20 cellular contexts compared by ENCODE assay signal in genomic region chr17:76048025-76048605, GRCh38. TPM values are rescaled to one million over a fixed set of nuclear protein-coding genes. Genes with fewer than 3 reads are reported as not detected.
DNase-seq lines count a peak whose midpoint lies in the region; ATAC-seq, FAIRE-seq and TF ChIP-seq lines count a peak whose summit lies in the region.
"Had no signal": no experiment of that assay in that cellular context is flagged by ENCODE, and none has a peak within 500 bp of the region (broad histone marks: within the 10 kb centered on the region; RNA-seq: fewer than 3 reads in every experiment).

No MANE protein-coding gene starts in this region.

- SMC1A ChIA-PET in GM12878 (lab: Charles Lee; ENCODE audit: uncharacterized antibody, unreplicated experiment) = no interaction called here

- 44% methylated on average over 9 of the region's 9 CpGs for WGBS in GM12878 (ENCODE audit: insufficient coverage, insufficient replicate concordance, low lambda C conversion rate, missing lambda C conversion rate)
- 85 to 91% methylated on average over 9 of the region's 9 CpGs for WGBS in sigmoid colon, 2 donors
- WGBS in gastroesophageal sphincter (ENCODE audit: low coverage in 1 of 2), 2 donors = 60 to 67% methylated on average over 2 to 9 of the region's 9 CpGs

- in situ Hi-C loops in GM12878 (cut with MboI) = no loop called here

- no peaks in the 10 kb centered on the region for H3K9me3 Mint-ChIP-seq in CD8-positive, alpha-beta memory T cell
- H3K9me3 Mint-ChIP-seq: IgD-negative memory B cell had no signal

- POLR2A ChIA-PET in CD8-positive, alpha-beta memory T cell (lab: Charles Lee) = no interaction called here
- POLR2A ChIA-PET in GM12878 (lab: Charles Lee) = no interaction called here

- peaks cover 7 to 25% (median 23%) of the 10 kb centered on the region in 3 donors for H3K4me1 Mint-ChIP-seq in CD8-positive, alpha-beta memory T cell

- H3K27me3 ChIP-seq in CD8-positive, alpha-beta memory T cell (ENCODE audit: insufficient read depth, low read length, poor library complexity, severe bottlenecking) = no peaks in the 10 kb centered on the region
- H3K27me3 ChIP-seq in Karpas-422 (ENCODE audit: low read length) = no peaks in the 10 kb centered on the region
- no peaks in the 10 kb centered on the region for H3K27me3 ChIP-seq in GM12878 (replicated peaks in 1 of 2; ENCODE audit: control insufficient read depth in 2 of 2, insufficient read depth in 2 of 2, low read length in 1 of 2)
- H3K27me3 ChIP-seq in sigmoid colon = no peaks in the 10 kb centered on the region
- H3K27me3 ChIP-seq in gastroesophageal sphincter = no peaks in the 10 kb centered on the region
- H3K27me3 ChIP-seq: BLaER1, esophagus muscularis mucosa, suprapubic skin had no signal

- TF ChIP-seq CTCF in GM12878 (IDR thresholded peaks at IDR 0.05 in 2 of 3, conservative IDR thresholded peaks at IDR 0.05 in 1 of 3; ENCODE audit: control insufficient read depth in 2 of 3, extremely low read depth in 1 of 3, insufficient read depth in 1 of 3, low read depth in 3 of 3, low read length in 3 of 3) (no peak), sigmoid colon (IDR thresholded peaks at IDR 0.05) (no peak), gastroesophageal sphincter (IDR thresholded peaks at IDR 0.05) (no peak)

- peak overlapping the region in 7 of 8 donors; percentile 1 to 80 (median 54) for H3K27ac Mint-ChIP-seq in CD8-positive, alpha-beta memory T cell

- intact Hi-C loops in GM12878 (cut with micrococcal nuclease; ENCODE audit: unreplicated experiment) (no loop called here), sigmoid colon (cut with DNase I) (no loop called here)

- no peak for TF ChIP-seq RAD21 in GM12878 (IDR thresholded peaks at IDR 0.05; ENCODE audit: insufficient read depth, low read depth, low read length)

- no peak for TF ChIP-seq POLR2A in GM12878 (IDR thresholded peaks at IDR 0.05; ENCODE audit: low read depth, low read length)
- TF ChIP-seq POLR2A in sigmoid colon (IDR thresholded peaks at IDR 0.05) = no peak
- no peak for TF ChIP-seq POLR2A in gastroesophageal sphincter (IDR thresholded peaks at IDR 0.05)

- H2AFZ ChIP-seq in Karpas-422 (ENCODE audit: low read length) (no peak overlapping the region), GM12878 (ENCODE audit: control insufficient read depth, low read depth, low read length) (no peak overlapping the region)

- H3K27ac ChIP-seq in CD8-positive, alpha-beta memory T cell (ENCODE audit: low read depth, low read length) = no peak overlapping the region
- H3K27ac ChIP-seq in Karpas-422 (ENCODE audit: low read length) = no peak overlapping the region
- H3K27ac ChIP-seq in GM12878 (ENCODE audit: control insufficient read depth, insufficient read depth) = peak overlapping the region; percentile 25; the same call in 1 of the 2 replicates
- H3K27ac ChIP-seq in sigmoid colon = peak overlapping the region in 3 of 4 donors; percentile 47 to 67 (median 63)
- no peak overlapping the region for H3K27ac ChIP-seq in gastroesophageal sphincter
- H3K27ac ChIP-seq: BLaER1, esophagus muscularis mucosa, suprapubic skin had no signal

- H3K9me2 ChIP-seq in Karpas-422 (replicated peaks; ENCODE audit: insufficient read depth, low read length) = no peaks in the 10 kb centered on the region

- DNase-seq in CD8-positive, alpha-beta memory T cell = no peak
- DNase-seq in Karpas-422 (no peak), GM12878 (ENCODE audit: low read depth, low spot score) (no peak), sigmoid colon (no peak), NCI-H446 treated with DMSO at 0.1 percent for 48 hours (lab: John Stamatoyannopoulos, UW) (no peak), NCI-H524 treated with DMSO at 0.1 percent for 48 hours (lab: John Stamatoyannopoulos, UW) (no peak)
- DNase-seq: activated CD8-positive, alpha-beta memory T cell treated with anti-CD3 and anti-CD28 coated beads, Interleukin-2, amount 50 U/mL, for 4 hours; activated naive CD4-positive, alpha-beta T cell treated with Interleukin-2 at 50 U/mL for 16 hours; DMS79 treated with DMSO at 0.1 percent for 48 hours; head of caudate nucleus; NCI-H1092; NCI-H2081 treated with DMSO at 0.1 percent for 48 hours; right cardiac atrium; stimulated activated CD4-positive, alpha-beta T cell treated with anti-CD3 and anti-CD28 coated beads, Interleukin-1b, Interleukin-23, amount 100 ng/mL, for 48 hours had no signal

- peaks cover 19 to 90% (median 26%) of the 10 kb centered on the region in 3 donors for H3K36me3 Mint-ChIP-seq in CD8-positive, alpha-beta memory T cell
- H3K36me3 Mint-ChIP-seq: IgD-negative memory B cell had no signal

- no peak for FAIRE-seq in GM12878 (lab: Jason Lieb, UNC)
- FAIRE-seq: islet of Langerhans had no signal

- CTCF ChIA-PET in CD8-positive, alpha-beta memory T cell (lab: Charles Lee) = interaction anchor here (0.6 to 1.6 kb wide), 2 partner anchors 34 to 73 kb away, joined by 3 to 4 read pairs; no protein-coding TSS in a partner anchor
- CTCF ChIA-PET in GM12878 (lab: Yijun Ruan, JAX) = no interaction called here

- TF ChIP-seq EP300 in GM12878 (IDR thresholded peaks at IDR 0.05; ENCODE audit: borderline replicate concordance in 1 of 2, control insufficient read depth in 1 of 2, low read depth in 2 of 2, low read length in 2 of 2) (no peak), sigmoid colon (IDR thresholded peaks at IDR 0.05) (no peak), gastroesophageal sphincter (IDR thresholded peaks at IDR 0.05) (no peak)

- H3K27me3 Mint-ChIP-seq in CD8-positive, alpha-beta memory T cell = no peaks in the 10 kb centered on the region
- H3K27me3 Mint-ChIP-seq: IgD-negative memory B cell had no signal

- no peak overlapping the region for H3K4me3 Mint-ChIP-seq in CD8-positive, alpha-beta memory T cell
- H3K4me3 Mint-ChIP-seq: IgD-negative memory B cell had no signal

- RAD21 ChIA-PET in GM12878 (lab: Charles Lee; ENCODE audit: unreplicated experiment) = no interaction called here

- no peak overlapping the region for H3K9ac ChIP-seq in Karpas-422 (ENCODE audit: low read length)
- no peak overlapping the region for H3K9ac ChIP-seq in GM12878 (ENCODE audit: control insufficient read depth, insufficient read depth, low read length)
- H3K9ac ChIP-seq: BLaER1 had no signal

- H3K4me3 ChIP-seq in CD8-positive, alpha-beta memory T cell (ENCODE audit: low read length) = no peak overlapping the region
- H3K4me3 ChIP-seq in Karpas-422 (ENCODE audit: low read length) = no peak overlapping the region
- H3K4me3 ChIP-seq in GM12878 = no peak overlapping the region
- no peak overlapping the region for H3K4me3 ChIP-seq in sigmoid colon
- no peak overlapping the region for H3K4me3 ChIP-seq in gastroesophageal sphincter
- H3K4me3 ChIP-seq: BLaER1, esophagus muscularis mucosa, suprapubic skin had no signal

- peaks cover 71% of the 10 kb centered on the region for H3K36me3 ChIP-seq in CD8-positive, alpha-beta memory T cell (ENCODE audit: insufficient read depth, low read length)
- H3K36me3 ChIP-seq in Karpas-422 (ENCODE audit: insufficient read depth, low read length) = peaks cover 9% of the 10 kb centered on the region; the same call in 1 of the 2 replicates
- peaks cover 39 to 46% of the 10 kb centered on the region in 2 experiments for H3K36me3 ChIP-seq in GM12878 (ENCODE audit: control insufficient read depth in 2 of 2, insufficient read depth in 2 of 2, low read length in 1 of 2)
- H3K36me3 ChIP-seq in sigmoid colon = peaks cover 47 to 93% (median 66%) of the 10 kb centered on the region in 4 donors
- peaks cover 0 to 100% of the 10 kb centered on the region in 2 donors for H3K36me3 ChIP-seq in gastroesophageal sphincter

- no peaks in the 10 kb centered on the region for H3K4me1 ChIP-seq in CD8-positive, alpha-beta memory T cell (ENCODE audit: insufficient read depth, low read length)
- H3K4me1 ChIP-seq in Karpas-422 (ENCODE audit: low read length) = peaks cover 10% of the 10 kb centered on the region
- H3K4me1 ChIP-seq in GM12878 (ENCODE audit: control insufficient read depth, insufficient read depth, low read length) = peaks cover 11% of the 10 kb centered on the region
- H3K4me1 ChIP-seq in sigmoid colon = peaks cover 0 to 41% (median 30%) of the 10 kb centered on the region in 4 donors
- no peaks in the 10 kb centered on the region for H3K4me1 ChIP-seq in gastroesophageal sphincter
- H3K4me1 ChIP-seq: BLaER1, esophagus muscularis mucosa had no signal

- H3K79me2 ChIP-seq in Karpas-422 (ENCODE audit: low read length) (no peaks in the 10 kb centered on the region), GM12878 (ENCODE audit: control insufficient read depth, insufficient read depth, low read length) (no peaks in the 10 kb centered on the region)

- H3K4me2 ChIP-seq in Karpas-422 (ENCODE audit: low read depth, low read length, poor library complexity, severe bottlenecking) = peak overlapping the region; percentile 15
- H3K4me2 ChIP-seq in GM12878 (ENCODE audit: control insufficient read depth, insufficient read depth) = peak overlapping the region; percentile 41; the same call in 1 of the 2 replicates
- H3K4me2 ChIP-seq: BLaER1 had no signal

- no peaks in the 10 kb centered on the region for H3K9me3 ChIP-seq in CD8-positive, alpha-beta memory T cell (ENCODE audit: low read length)
- H3K9me3 ChIP-seq in Karpas-422 (ENCODE audit: low read length) (no peaks in the 10 kb centered on the region), GM12878 (replicated peaks; ENCODE audit: control insufficient read depth, insufficient read depth, low read length) (no peaks in the 10 kb centered on the region), sigmoid colon (no peaks in the 10 kb centered on the region), gastroesophageal sphincter (no peaks in the 10 kb centered on the region)
- H3K9me3 ChIP-seq: BLaER1, esophagus muscularis mucosa, suprapubic skin had no signal

- no peaks in the 10 kb centered on the region for H4K20me1 ChIP-seq in Karpas-422 (ENCODE audit: insufficient read depth, low read depth, low read length)
- no peaks in the 10 kb centered on the region for H4K20me1 ChIP-seq in GM12878 (ENCODE audit: control insufficient read depth, insufficient read depth)

- no TSS peak for BruUV-seq in GM12878 (replicated peaks; lab: Mats Ljungman, UMichigan)

- peak; percentile 90 for ATAC-seq in GM12878
- no peak for ATAC-seq in gastroesophageal sphincter
- ATAC-seq: right cardiac atrium had no signal

RNA-seq across cellular contexts. Expression of gene EVPL, which starts 21.0 kb away (rescaled TPM):
- total RNA-seq in CD8-positive, alpha-beta memory T cell = under 1 TPM; 0.07 to 0.11 TPM
- polyA plus RNA-seq in CD8-positive, alpha-beta memory T cell = not detected
- 0.07 and 0.29 TPM in 2 replicates for total RNA-seq in Karpas-422 (2014; rRNA removed; shearing (Covaris generic); ENCODE audit: low replicate concordance)
- not detected in 2 replicates for total RNA-seq in GM12878 (2013; cell fraction: nucleolus; rRNA removed)
- total RNA-seq in GM12878 (2014; rRNA removed) (not detected in 2 replicates), GM12878 (2014; rRNA removed; fragmentation: Illumina TruSeq; extraction: Trizol) (not detected in 2 replicates), GM12878 (2021) (0.03 TPM in 2 replicates), sigmoid colon (10 to 100 TPM in 1 of 4 donors, 1 to 10 TPM in 3; 2.9 to 23.5 (median 7.2) TPM), gastroesophageal sphincter (1 to 10 TPM; 1.3 to 6.1 (median 3.1) TPM)
- not detected for polyA plus RNA-seq in GM12878 (2011; ENCODE audit: low read depth)
- polyA plus RNA-seq in GM12878 (2011; rRNA removed) (not detected in 2 replicates), GM12878 (2014; fragmentation: Illumina TruSeq; extraction: Trizol) (not detected in 2 replicates), GM12878 (2014; fragmentation: Nextera tagmentation; extraction: Ambion mirVana) (not detected), GM12878 (2014; rRNA removed) (0.01 TPM in 1 of 2 replicates, not detected in the other), GM12878 (2016; fragmentation: Nextera tagmentation; extraction: Ambion mirVana) (not detected), sigmoid colon (10 to 100 TPM in 1 of 3 donors, 1 to 10 TPM in 2; 4.6 to 16.0 (median 4.8) TPM)
- not detected in 2 replicates for polyA plus RNA-seq in GM12878 (2011; cell fraction: cytosol; rRNA removed)
- polyA plus RNA-seq in GM12878 (2011; cell fraction: nucleus; rRNA removed) = not detected in 2 replicates
- 0.03 TPM in 1 of 2 replicates, not detected in the other for polyA plus RNA-seq in GM12878 (2012)
- polyA minus RNA-seq in GM12878 (2011; rRNA and poly(A)+ RNA removed) = not detected in 2 replicates
- not detected in 2 replicates for polyA minus RNA-seq in GM12878 (2011; cell fraction: cytosol; rRNA and poly(A)+ RNA removed)
- not detected in 2 replicates for polyA minus RNA-seq in GM12878 (2011; cell fraction: nucleus; rRNA and poly(A)+ RNA removed)
- polyA plus RNA-seq: IgD-negative memory B cell had no signal

RNA-seq across cellular contexts. Expression of gene SRP68, which starts 24.2 kb away (rescaled TPM):
- 100 to 1,000 TPM; 120 to 123 TPM for total RNA-seq in CD8-positive, alpha-beta memory T cell
- 80.4 TPM for polyA plus RNA-seq in CD8-positive, alpha-beta memory T cell
- total RNA-seq in Karpas-422 (2014; rRNA removed; shearing (Covaris generic); ENCODE audit: low replicate concordance) = 12.0 and 18.4 TPM in 2 replicates
- total RNA-seq in GM12878 (2013; cell fraction: nucleolus; rRNA removed) = 59.5 and 59.6 TPM in 2 replicates
- total RNA-seq in GM12878 (2014; rRNA removed) (27.5 and 30.2 TPM in 2 replicates), GM12878 (2014; rRNA removed; fragmentation: Illumina TruSeq; extraction: Trizol) (24.7 and 26.6 TPM in 2 replicates), GM12878 (2021) (66.7 and 68.5 TPM in 2 replicates), sigmoid colon (10 to 100 TPM; 53.1 to 60.6 (median 53.8) TPM), gastroesophageal sphincter (10 to 100 TPM; 43.0 to 63.8 (median 48.7) TPM)
- polyA plus RNA-seq in GM12878 (2011; ENCODE audit: low read depth) = 83.3 TPM
- polyA plus RNA-seq in GM12878 (2011; rRNA removed) (68.5 and 84.8 TPM in 2 replicates), GM12878 (2014; fragmentation: Illumina TruSeq; extraction: Trizol) (73.5 and 74.9 TPM in 2 replicates), GM12878 (2014; fragmentation: Nextera tagmentation; extraction: Ambion mirVana) (10 to 100 TPM; 29.5 to 41.9 TPM), GM12878 (2014; rRNA removed) (56.9 and 58.6 TPM in 2 replicates), GM12878 (2016; fragmentation: Nextera tagmentation; extraction: Ambion mirVana) (10 to 100 TPM; 87.0 to 89.7 TPM), sigmoid colon (10 to 100 TPM; 37.2 to 52.4 (median 37.7) TPM)
- 70.4 and 84.8 TPM in 2 replicates for polyA plus RNA-seq in GM12878 (2011; cell fraction: cytosol; rRNA removed)
- polyA plus RNA-seq in GM12878 (2011; cell fraction: nucleus; rRNA removed) = 55.2 and 59.4 TPM in 2 replicates
- 54.5 and 62.7 TPM in 2 replicates for polyA plus RNA-seq in GM12878 (2012)
- polyA minus RNA-seq in GM12878 (2011; rRNA and poly(A)+ RNA removed) = 71.2 and 71.4 TPM in 2 replicates
- polyA minus RNA-seq in GM12878 (2011; cell fraction: cytosol; rRNA and poly(A)+ RNA removed) = 24.7 and 34.1 TPM in 2 replicates
- polyA minus RNA-seq in GM12878 (2011; cell fraction: nucleus; rRNA and poly(A)+ RNA removed) = 22.6 and 39.7 TPM in 2 replicates

RNA-seq across cellular contexts. Expression of gene GALR2, which starts 26.5 kb away (rescaled TPM):
- 1 to 10 TPM; 2.7 to 3.1 TPM for total RNA-seq in CD8-positive, alpha-beta memory T cell
- not detected for polyA plus RNA-seq in CD8-positive, alpha-beta memory T cell
- not detected in 2 replicates for total RNA-seq in Karpas-422 (2014; rRNA removed; shearing (Covaris generic); ENCODE audit: low replicate concordance)
- not detected in 2 replicates for total RNA-seq in GM12878 (2013; cell fraction: nucleolus; rRNA removed)
- total RNA-seq in GM12878 (2014; rRNA removed) = 0.06 and 0.16 TPM in 2 replicates
- total RNA-seq in GM12878 (2014; rRNA removed; fragmentation: Illumina TruSeq; extraction: Trizol) = not detected in 2 replicates
- 0.24 TPM in 1 of 2 replicates, not detected in the other for total RNA-seq in GM12878 (2021)
- polyA plus RNA-seq in GM12878 (2011; ENCODE audit: low read depth) = not detected
- polyA plus RNA-seq in GM12878 (2011; rRNA removed) = 0.22 TPM in 1 of 2 replicates, not detected in the other
- polyA plus RNA-seq in GM12878 (2011; cell fraction: cytosol; rRNA removed) = 0.22 and 0.42 TPM in 2 replicates
- polyA plus RNA-seq in GM12878 (2011; cell fraction: nucleus; rRNA removed) = 0.37 and 0.75 TPM in 2 replicates
- 0.10 and 0.26 TPM in 2 replicates for polyA plus RNA-seq in GM12878 (2012)
- not detected in 2 replicates for polyA plus RNA-seq in GM12878 (2014; fragmentation: Illumina TruSeq; extraction: Trizol)
- polyA plus RNA-seq in GM12878 (2014; fragmentation: Nextera tagmentation; extraction: Ambion mirVana) = not detected
- polyA plus RNA-seq in GM12878 (2014; rRNA removed) = 0.20 and 0.42 TPM in 2 replicates
- polyA plus RNA-seq in GM12878 (2016; fragmentation: Nextera tagmentation; extraction: Ambion mirVana) = 1 to 10 TPM in 1 of 2 experiments, under 1 TPM in 1; 0.63 to 1.2 TPM
- 0.15 TPM in 1 of 2 replicates, not detected in the other for polyA minus RNA-seq in GM12878 (2011; rRNA and poly(A)+ RNA removed)
- polyA minus RNA-seq in GM12878 (2011; cell fraction: cytosol; rRNA and poly(A)+ RNA removed) = 0.94 TPM in 1 of 2 replicates, not detected in the other
- not detected in 2 replicates for polyA minus RNA-seq in GM12878 (2011; cell fraction: nucleus; rRNA and poly(A)+ RNA removed)
- 10 to 100 TPM in 1 of 4 donors, 1 to 10 TPM in 3; 5.4 to 20.2 (median 8.2) TPM for total RNA-seq in sigmoid colon
- 1 to 10 TPM in 1 of 3 donors, not detected in 2; 1.6 TPM for polyA plus RNA-seq in sigmoid colon
- not detected for total RNA-seq in gastroesophageal sphincter
- total RNA-seq: right cardiac atrium had no signal
- polyA plus RNA-seq: right cardiac atrium had no signal

RNA-seq across cellular contexts. Expression of gene ZACN, which starts 30.9 kb away (rescaled TPM):
- 1 to 10 TPM; 2.8 to 3.0 TPM for total RNA-seq in CD8-positive, alpha-beta memory T cell
- 4.1 TPM for polyA plus RNA-seq in CD8-positive, alpha-beta memory T cell
- not detected in 2 replicates for total RNA-seq in Karpas-422 (2014; rRNA removed; shearing (Covaris generic); ENCODE audit: low replicate concordance)
- total RNA-seq in GM12878 (2013; cell fraction: nucleolus; rRNA removed) = not detected in 2 replicates
- total RNA-seq in GM12878 (2014; rRNA removed) (0.06 and 0.11 TPM in 2 replicates), GM12878 (2014; rRNA removed; fragmentation: Illumina TruSeq; extraction: Trizol) (0.22 TPM in 1 of 2 replicates, not detected in the other), GM12878 (2021) (0.49 and 0.53 TPM in 2 replicates), sigmoid colon (1 to 10 TPM in 2 of 4 donors, under 1 TPM in 2; 0.16 to 3.5 (median 0.81) TPM), gastroesophageal sphincter (not detected)
- 4.0 TPM for polyA plus RNA-seq in GM12878 (2011; ENCODE audit: low read depth)
- polyA plus RNA-seq in GM12878 (2011; rRNA removed) (0.14 and 0.23 TPM in 2 replicates), GM12878 (2014; fragmentation: Illumina TruSeq; extraction: Trizol) (not detected in 2 replicates), GM12878 (2014; fragmentation: Nextera tagmentation; extraction: Ambion mirVana) (under 1 TPM in 1 of 2 experiments, not detected in 1; 0.99 TPM), GM12878 (2014; rRNA removed) (0.25 and 0.46 TPM in 2 replicates), GM12878 (2016; fragmentation: Nextera tagmentation; extraction: Ambion mirVana) (10 to 100 TPM in 1 of 2 experiments, 1 to 10 TPM in 1; 8.7 to 11.3 TPM), sigmoid colon (1 to 10 TPM; 1.2 to 1.3 (median 1.2) TPM)
- polyA plus RNA-seq in GM12878 (2011; cell fraction: cytosol; rRNA removed) = 0.19 and 0.50 TPM in 2 replicates
- 3.3 and 4.1 TPM in 2 replicates for polyA plus RNA-seq in GM12878 (2011; cell fraction: nucleus; rRNA removed)
- polyA plus RNA-seq in GM12878 (2012) = 7.8 and 9.3 TPM in 2 replicates
- polyA minus RNA-seq in GM12878 (2011; rRNA and poly(A)+ RNA removed) = 0.67 TPM in 1 of 2 replicates, not detected in the other
- polyA minus RNA-seq in GM12878 (2011; cell fraction: cytosol; rRNA and poly(A)+ RNA removed) = not detected in 2 replicates
- polyA minus RNA-seq in GM12878 (2011; cell fraction: nucleus; rRNA and poly(A)+ RNA removed) = 0.24 TPM in 1 of 2 replicates, not detected in the other
- total RNA-seq: right cardiac atrium, suprapubic skin had no signal

RNA-seq across cellular contexts. Expression of gene CDK3, which starts 47.5 kb away (rescaled TPM):
- total RNA-seq in CD8-positive, alpha-beta memory T cell = 1 to 10 TPM; 5.0 to 5.5 TPM
- not detected for polyA plus RNA-seq in CD8-positive, alpha-beta memory T cell
- total RNA-seq in Karpas-422 (2014; rRNA removed; shearing (Covaris generic); ENCODE audit: low replicate concordance) = 4.7 and 5.1 TPM in 2 replicates
- total RNA-seq in GM12878 (2013; cell fraction: nucleolus; rRNA removed) = 5.8 and 7.3 TPM in 2 replicates
- total RNA-seq in GM12878 (2014; rRNA removed) = 1.1 and 1.6 TPM in 2 replicates
- total RNA-seq in GM12878 (2014; rRNA removed; fragmentation: Illumina TruSeq; extraction: Trizol) = 3.5 and 4.0 TPM in 2 replicates
- 5.3 and 6.9 TPM in 2 replicates for total RNA-seq in GM12878 (2021)
- 2.2 TPM for polyA plus RNA-seq in GM12878 (2011; ENCODE audit: low read depth)
- polyA plus RNA-seq in GM12878 (2011; rRNA removed) = 4.1 and 7.0 TPM in 2 replicates
- 8.2 and 12.7 TPM in 2 replicates for polyA plus RNA-seq in GM12878 (2011; cell fraction: cytosol; rRNA removed)
- 62.4 and 67.3 TPM in 2 replicates for polyA plus RNA-seq in GM12878 (2011; cell fraction: nucleus; rRNA removed)
- polyA plus RNA-seq in GM12878 (2012) = 4.9 and 5.6 TPM in 2 replicates
- 3.4 and 5.2 TPM in 2 replicates for polyA plus RNA-seq in GM12878 (2014; fragmentation: Illumina TruSeq; extraction: Trizol)
- 1 to 10 TPM; 1.3 to 1.6 TPM for polyA plus RNA-seq in GM12878 (2014; fragmentation: Nextera tagmentation; extraction: Ambion mirVana)
- polyA plus RNA-seq in GM12878 (2014; rRNA removed) = 7.1 and 7.9 TPM in 2 replicates
- 1 to 10 TPM; 3.5 to 4.5 TPM for polyA plus RNA-seq in GM12878 (2016; fragmentation: Nextera tagmentation; extraction: Ambion mirVana)
- polyA minus RNA-seq in GM12878 (2011; rRNA and poly(A)+ RNA removed) = 2.8 and 3.1 TPM in 2 replicates
- polyA minus RNA-seq in GM12878 (2011; cell fraction: cytosol; rRNA and poly(A)+ RNA removed) = not detected in 2 replicates
- polyA minus RNA-seq in GM12878 (2011; cell fraction: nucleus; rRNA and poly(A)+ RNA removed) = 1.2 and 1.4 TPM in 2 replicates
- 1 to 10 TPM in 2 of 4 donors, under 1 TPM in 1, not detected in 1; 0.71 to 2.6 (median 1.4) TPM for total RNA-seq in sigmoid colon
- polyA plus RNA-seq in sigmoid colon = 10 to 100 TPM; 11.9 to 15.0 (median 15.0) TPM
- 1 to 10 TPM in 3 of 4 donors, not detected in 1; 1.2 to 5.6 (median 2.3) TPM for total RNA-seq in gastroesophageal sphincter

Comparison
In these comparisons a context has a peak if more than half of its experiments do, and no peak if none do; other contexts are left out.
1. H3K27ac ChIP-seq: peak in GM12878 (single experiment) and sigmoid colon (3 of 4); none in CD8-positive, alpha-beta memory T cell (single experiment), Karpas-422 (single experiment) and gastroesophageal sphincter (0 of 4).